20 cellular contexts compared by ENCODE assay signal in the genomic region with DNA sequence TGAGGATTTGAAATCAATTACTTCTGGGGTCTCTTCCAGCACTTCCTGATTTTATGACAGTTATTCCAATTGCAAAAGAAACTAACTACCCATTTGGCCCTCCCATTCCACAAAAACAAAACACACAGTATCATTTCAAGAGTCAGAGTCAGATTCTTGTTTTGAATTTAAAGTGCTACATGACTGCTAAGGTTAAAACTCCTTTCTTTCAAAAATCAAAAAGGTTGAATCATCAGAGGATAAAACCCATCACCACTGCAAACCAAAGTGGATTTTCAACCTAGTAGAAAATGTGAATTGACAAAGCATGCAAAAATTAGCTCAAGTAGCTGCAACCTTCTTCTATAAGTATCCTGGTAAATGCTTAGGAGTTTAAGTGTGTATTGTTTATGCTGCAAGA.
"Had no signal": no experiment of that assay in that cellular context is flagged by ENCODE, and none has a peak within 500 bp of the region (broad histone marks: within the 10 kb centered on the region; RNA-seq: fewer than 3 reads in every experiment).

No MANE protein-coding gene starts in this region.

- H3K27ac ChIP-seq: breast epithelium, ovary, SK-N-MC, skin epidermis, suprapubic skin had no signal

- H3K27ac Mint-ChIP-seq: stimulated activated memory B cell treated with anti-CD40 and anti-IgM and Interleukin-4, amounts not matched to agents 10 μg/mL and 1 μg/mL and 100 μg/mL, for 72 hours had no signal

- H3K4me1 Mint-ChIP-seq: stimulated activated memory B cell treated with anti-CD40 and anti-IgM and Interleukin-4, amounts not matched to agents 10 μg/mL and 1 μg/mL and 100 μg/mL, for 72 hours had no signal

- DNase-seq: activated CD4-positive, alpha-beta T cell treated with anti-CD3 and anti-CD28 coated beads, Interleukin-2, amount 50 U/mL, for 4 hours; activated CD8-positive, alpha-beta memory T cell treated with anti-CD3 and anti-CD28 coated beads, Interleukin-2, amount 50 U/mL, for 48 hours; central memory CD4-positive, alpha-beta T cell; foreskin fibroblast; head of caudate nucleus; hippocampal formation; left cardiac atrium; left ventricle myocardium superior; mucosa of descending colon; ovary; retina; stimulated activated CD4-positive, alpha-beta T cell treated with anti-CD3 and anti-CD28 coated beads, Interleukin-12 subunit alpha, Interleukin-12 subunit beta, amount 100 ng/mL, for 4 hours; stimulated activated CD4-positive, alpha-beta T cell treated with anti-CD3 and anti-CD28 coated beads, Interleukin-4, amount 100 ng/mL, for 1 hour had no signal

- H3K4me3 Mint-ChIP-seq: stimulated activated memory B cell treated with anti-CD40 and anti-IgM and Interleukin-4, amounts not matched to agents 10 μg/mL and 1 μg/mL and 100 μg/mL, for 72 hours had no signal

- ATAC-seq: esophagus mucosa; left cardiac atrium; left ventricle myocardium superior; mucosa of descending colon; sciatic nerve; stimulated activated memory B cell treated with anti-CD40 and anti-IgM and Interleukin-4, amounts not matched to agents 10 μg/mL and 1 μg/mL and 100 μg/mL, for 72 hours had no signal

- H3K27me3 Mint-ChIP-seq: stimulated activated memory B cell treated with anti-CD40 and anti-IgM and Interleukin-4, amounts not matched to agents 10 μg/mL and 1 μg/mL and 100 μg/mL, for 72 hours had no signal
